13 cellular contexts compared by ENCODE assay signal in genomic region chr3:33385423-33385822, GRCh38. TPM values are rescaled to one million over a fixed set of nuclear protein-coding genes. Genes with fewer than 3 reads are reported as not detected.
A peak's percentile ranks its signal among the peaks of the same experiment; 100 is the strongest.
DNase-seq lines count a peak whose midpoint lies in the region; ATAC-seq and TF ChIP-seq lines count a peak whose summit lies in the region.
"Had no signal": no experiment of that assay in that cellular context is flagged by ENCODE, and none has a peak within 500 bp of the region (broad histone marks: within the 10 kb centered on the region; RNA-seq: fewer than 3 reads in every experiment).

No MANE protein-coding gene starts in this region.

- peaks cover 24% of the 10 kb centered on the region for H3K36me3 Mint-ChIP-seq in activated CD8-positive, alpha-beta T cell treated with anti-CD3 and anti-CD28 coated beads for 36 hours (ENCODE audit: low read depth)
- H3K36me3 Mint-ChIP-seq in immature natural killer cell: peaks cover 12 to 21% (median 17%) of the 10 kb centered on the region in 3 donors
- peaks cover 39% of the 10 kb centered on the region for H3K36me3 Mint-ChIP-seq in stimulated activated effector memory CD8-positive, alpha-beta T cell treated with anti-CD3 and anti-CD28 coated beads, Interleukin-12 subunit alpha, Interleukin-12 subunit beta, amount 100 ng/mL, for 72 hours

- no peaks in the 10 kb centered on the region for H3K9me3 Mint-ChIP-seq in activated CD8-positive, alpha-beta T cell treated with anti-CD3 and anti-CD28 coated beads for 36 hours
- H3K9me3 Mint-ChIP-seq in immature natural killer cell: no peaks in the 10 kb centered on the region
- H3K9me3 Mint-ChIP-seq in stimulated activated effector memory CD8-positive, alpha-beta T cell treated with anti-CD3 and anti-CD28 coated beads, Interleukin-12 subunit alpha, Interleukin-12 subunit beta, amount 100 ng/mL, for 72 hours: no peaks in the 10 kb centered on the region

- peak overlapping the region; percentile 69 for H3K27ac Mint-ChIP-seq in activated CD8-positive, alpha-beta T cell treated with anti-CD3 and anti-CD28 coated beads for 36 hours
- peak overlapping the region in 4 of 6 donors; percentile 12 to 42 (median 25) for H3K27ac Mint-ChIP-seq in immature natural killer cell
- H3K27ac Mint-ChIP-seq in stimulated activated effector memory CD8-positive, alpha-beta T cell treated with anti-CD3 and anti-CD28 coated beads, Interleukin-12 subunit alpha, Interleukin-12 subunit beta, amount 100 ng/mL, for 72 hours: peak overlapping the region; percentile 29

- H3K27ac ChIP-seq in RWPE1: no peak overlapping the region
- H3K27ac ChIP-seq: VCaP had no signal

- no peak for TF ChIP-seq CTCF in activated CD8-positive, alpha-beta T cell treated with anti-CD3 and anti-CD28 coated beads for 36 hours (IDR thresholded peaks at IDR 0.05)
- TF ChIP-seq CTCF in RWPE1 (conservative IDR thresholded peaks at IDR 0.05; ENCODE audit: low read depth): no peak

- peaks cover 16% of the 10 kb centered on the region for H3K4me1 Mint-ChIP-seq in activated CD8-positive, alpha-beta T cell treated with anti-CD3 and anti-CD28 coated beads for 36 hours (ENCODE audit: low read depth)
- H3K4me1 Mint-ChIP-seq in immature natural killer cell: peaks cover 7 to 23% of the 10 kb centered on the region in 2 donors
- peaks cover 8% of the 10 kb centered on the region for H3K4me1 Mint-ChIP-seq in stimulated activated effector memory CD8-positive, alpha-beta T cell treated with anti-CD3 and anti-CD28 coated beads, Interleukin-12 subunit alpha, Interleukin-12 subunit beta, amount 100 ng/mL, for 72 hours

- ATAC-seq in activated CD8-positive, alpha-beta T cell treated with anti-CD3 and anti-CD28 coated beads for 36 hours: peak; percentile 92
- ATAC-seq in stimulated activated effector memory CD8-positive, alpha-beta T cell treated with anti-CD3 and anti-CD28 coated beads, Interleukin-12 subunit alpha, Interleukin-12 subunit beta, amount 100 ng/mL, for 72 hours: peak; percentile 99

- H3K4me3 Mint-ChIP-seq in activated CD8-positive, alpha-beta T cell treated with anti-CD3 and anti-CD28 coated beads for 36 hours: no peak overlapping the region
- H3K4me3 Mint-ChIP-seq in immature natural killer cell: no peak overlapping the region
- H3K4me3 Mint-ChIP-seq in stimulated activated effector memory CD8-positive, alpha-beta T cell treated with anti-CD3 and anti-CD28 coated beads, Interleukin-12 subunit alpha, Interleukin-12 subunit beta, amount 100 ng/mL, for 72 hours: no peak overlapping the region

- intact Hi-C loops in activated CD8-positive, alpha-beta T cell treated with anti-CD3 and anti-CD28 coated beads for 36 hours (cut with micrococcal nuclease): no loop called here

- no peaks in the 10 kb centered on the region for H3K27me3 Mint-ChIP-seq in activated CD8-positive, alpha-beta T cell treated with anti-CD3 and anti-CD28 coated beads for 36 hours
- H3K27me3 Mint-ChIP-seq in immature natural killer cell (ENCODE audit: low read depth in 3 of 3): peaks cover 0 to 3% (median 0%) of the 10 kb centered on the region in 3 donors

- POLR2A ChIA-PET in activated CD8-positive, alpha-beta T cell treated with anti-CD3 and anti-CD28 coated beads for 36 hours (lab: Charles Lee): interaction anchor here (1.2 kb wide), 1 partner anchor 13 kb away, joined by 3 read pairs; no protein-coding TSS in a partner anchor
- POLR2A ChIA-PET in RWPE1 (lab: Yijun Ruan, JAX; ENCODE audit: low non-redundant PET): no interaction called here

- peak; percentile 20 for DNase-seq in activated T-cell treated with anti-CD3 and anti-CD28 coated beads for 24 hours (ENCODE audit: low read depth)
- DNase-seq in activated T-cell treated with anti-CD3 and anti-CD28 coated beads for 4 hours: no peak
- DNase-seq in activated CD8-positive, alpha-beta T cell treated with anti-CD3 and anti-CD28 coated beads for 36 hours: peak; percentile 77
- no peak for DNase-seq in immature natural killer cell
- DNase-seq in stimulated activated effector memory CD8-positive, alpha-beta T cell treated with anti-CD3 and anti-CD28 coated beads, Interleukin-12 subunit alpha, Interleukin-12 subunit beta, amount 100 ng/mL, for 72 hours (ENCODE audit: low spot score in 2 of 2): peak; percentile 7 to 70
- no peak for DNase-seq in RWPE1 (ENCODE audit: low spot score)
- DNase-seq in NCI-H82 treated with DMSO at 0.1 percent for 48 hours (lab: John Stamatoyannopoulos, UW; ENCODE audit: unreplicated experiment): no peak
- no peak for DNase-seq in HCEC 1CT
- DNase-seq: ACHN; central memory CD4-positive, alpha-beta T cell; H7; NCI-H1092 treated with DMSO at 0.1 percent for 48 hours had no signal

- CTCF ChIA-PET in activated CD8-positive, alpha-beta T cell treated with anti-CD3 and anti-CD28 coated beads for 36 hours (lab: Charles Lee): interaction anchor here (2.3 to 5.8 kb wide), 2 partner anchors 12 to 254 kb away, joined by 7 to 55 read pairs; no protein-coding TSS in a partner anchor
- CTCF ChIA-PET in RWPE1 (lab: Yijun Ruan, JAX): interaction anchor here (1.3 kb wide), 1 partner anchor 12 kb away, joined by 5 read pairs; no protein-coding TSS in a partner anchor

RNA-seq across cellular contexts. Expression of gene UBP1, which starts 54.8 kb away (rescaled TPM):
- 10 to 100 TPM; 51.2 to 56.2 TPM for total RNA-seq in activated CD8-positive, alpha-beta T cell treated with anti-CD3 and anti-CD28 coated beads for 36 hours
- 10 to 100 TPM in 2 of 3 donors, 1 to 10 TPM in 1; 9.5 to 12.4 (median 10.3) TPM for polyA plus RNA-seq in immature natural killer cell

Comparison
In these comparisons a context has a peak if more than half of its experiments do, and no peak if none do; other contexts are left out.
1. DNase-seq: peak in activated T-cell treated with anti-CD3 and anti-CD28 coated beads for 24 hours (single experiment), activated CD8-positive, alpha-beta T cell treated with anti-CD3 and anti-CD28 coated beads for 36 hours (single experiment) and stimulated activated effector memory CD8-positive, alpha-beta T cell treated with anti-CD3 and anti-CD28 coated beads, Interleukin-12 subunit alpha, Interleukin-12 subunit beta, amount 100 ng/mL, for 72 hours (2 of 2); none in activated T-cell treated with anti-CD3 and anti-CD28 coated beads for 4 hours (single experiment), immature natural killer cell (0 of 3), RWPE1 (single experiment), NCI-H82 treated with DMSO at 0.1 percent for 48 hours (single experiment) and HCEC 1CT (single experiment).
2. Peak in every context shown above with its lines, with median percentiles within 50 percentile points of each other: H3K27ac Mint-ChIP-seq.